ENCODE assay signal across 21 cellular contexts in genomic region chr1:208598021-208598420, GRCh38.
"Had no signal": no experiment of that assay in that cellular context is flagged by ENCODE, and none has a peak within 500 bp of the region (broad histone marks: within the 10 kb centered on the region; RNA-seq: fewer than 3 reads in every experiment).

No MANE protein-coding gene starts in this region.

- H3K27ac ChIP-seq: lower lobe of right lung, neutrophil, parathyroid adenoma, right lobe of liver, thoracic aorta, tibial nerve, upper lobe of left lung had no signal

- H3K36me3 ChIP-seq: lower lobe of right lung, neutrophil, right lobe of liver, thoracic aorta, tibial nerve, upper lobe of left lung had no signal

- H3K27me3 ChIP-seq: neutrophil, right lobe of liver, tibial nerve, upper lobe of left lung had no signal

- H3K4me1 ChIP-seq: lower lobe of right lung, parathyroid adenoma, right lobe of liver, tibial nerve, upper lobe of left lung had no signal

- DNase-seq: cortex of kidney; effector memory CD8-positive, alpha-beta T cell; erythroblast; left ventricle myocardium superior; lower lobe of right lung; naive thymus-derived CD8-positive, alpha-beta T cell; nephron progenitor cell; right lobe of liver; small intestine; stimulated activated CD4-positive, alpha-beta T cell treated with anti-CD3 and anti-CD28 coated beads, Interleukin-15, amount 100 ng/mL, for 24 hours; stimulated activated CD4-positive, alpha-beta T cell treated with anti-CD3 and anti-CD28 coated beads, Interleukin-2, amount 100 ng/mL, for 48 hours; stimulated activated naive B cell treated with anti-CD40 and anti-IgM and Interleukin-4, amounts not matched to agents 10 μg/mL and 1 μg/mL and 100 μg/mL, for 72 hours; upper lobe of left lung had no signal

- FAIRE-seq: endometrium, frontal cortex, keratinocyte, small intestine, urothelium cell line had no signal

- H3K9me3 ChIP-seq: lower lobe of right lung, neutrophil, right lobe of liver, thoracic aorta, tibial nerve, upper lobe of left lung had no signal

- H3K4me3 ChIP-seq: lower lobe of right lung, right lobe of liver, thoracic aorta, tibial nerve, upper lobe of left lung had no signal

- H3K79me2 ChIP-seq: parathyroid adenoma had no signal

- ATAC-seq: effector memory CD8-positive, alpha-beta T cell; left ventricle myocardium superior; lower lobe of right lung; naive thymus-derived CD8-positive, alpha-beta T cell; right lobe of liver; stimulated activated naive B cell treated with anti-CD40 and anti-IgM and Interleukin-4, amounts not matched to agents 10 μg/mL and 1 μg/mL and 100 μg/mL, for 72 hours had no signal

- H3K9ac ChIP-seq: parathyroid adenoma had no signal

- H2AFZ ChIP-seq: parathyroid adenoma had no signal
